ENCODE assay signal across 8 cellular contexts in genomic region chr12:121810833-121811433, GRCh38. TPM values are rescaled to one million over a fixed set of nuclear protein-coding genes. Genes with fewer than 3 reads are reported as not detected.
A peak's percentile ranks its signal among the peaks of the same experiment; 100 is the strongest.
DNase-seq lines count a peak whose midpoint lies in the region; ATAC-seq and TF ChIP-seq lines count a peak whose summit lies in the region.

No MANE protein-coding gene starts in this region.

- H3K9me3 ChIP-seq in left ventricle myocardium inferior (replicated peaks): no peaks in the 10 kb centered on the region
- no peaks in the 10 kb centered on the region for H3K9me3 ChIP-seq in adipocyte (ENCODE audit: control insufficient read depth, low read length)
- H3K9me3 ChIP-seq in lower lobe of right lung: no peaks in the 10 kb centered on the region
- no peaks in the 10 kb centered on the region for H3K9me3 ChIP-seq in vagina

- H3K4me1 ChIP-seq in left ventricle myocardium inferior (peaks cover 59% of the 10 kb centered on the region), adipocyte (ENCODE audit: control insufficient read depth, insufficient read depth, low read length) (peaks cover 41% of the 10 kb centered on the region), lower lobe of right lung (peaks cover 55% of the 10 kb centered on the region), vagina (peaks cover 63% of the 10 kb centered on the region)

- no peak for TF ChIP-seq POLR2A in vagina (IDR thresholded peaks at IDR 0.05)

- H3K4me3 ChIP-seq in left ventricle myocardium inferior (peak overlapping the region; percentile 68), adipocyte (ENCODE audit: low read length) (peak overlapping the region; percentile 94), lower lobe of right lung (peak overlapping the region; percentile 74), vagina (peak overlapping the region; percentile 66 to 74)

- DNase-seq in left ventricle myocardium inferior: no peak
- DNase-seq in cardiac septum (ENCODE audit: low spot score): no peak
- DNase-seq in adipocyte (ENCODE audit: low read depth): peak; percentile 26
- DNase-seq in lower lobe of right lung: no peak
- DNase-seq in vagina (ENCODE audit: extremely low spot score in 2 of 2): no peak
- DNase-seq in NCI-H146 treated with DMSO at 0.1 percent for 48 hours (lab: John Stamatoyannopoulos, UW; ENCODE audit: unreplicated experiment): no peak
- DNase-seq in 8988T: no peak

- ATAC-seq in lower lobe of right lung (no peak), GM21423 (IDR thresholded peaks at IDR 0.05; ENCODE audit: unreplicated experiment) (no peak)

- intact Hi-C loops in left ventricle myocardium inferior (cut with micrococcal nuclease): no loop called here
- intact Hi-C loops in cardiac septum (cut with DNase I): loop anchor here (5.0 kb wide), 1 partner anchor 34 kb away; no protein-coding TSS in a partner anchor
- intact Hi-C loops in lower lobe of right lung (cut with DNase I): no loop called here
- intact Hi-C loops in vagina (cut with DNase I): loop anchor here (1.0 kb wide), 1 partner anchor 16 kb away; no protein-coding TSS in a partner anchor

- H3K9ac ChIP-seq in adipocyte (ENCODE audit: low read length): peak overlapping the region; percentile 94

- TF ChIP-seq CTCF in left ventricle myocardium inferior (IDR thresholded peaks at IDR 0.05; ENCODE audit: borderline replicate concordance) (no peak), lower lobe of right lung (IDR thresholded peaks at IDR 0.05) (no peak), vagina (IDR thresholded peaks at IDR 0.05) (no peak)

- no peaks in the 10 kb centered on the region for H3K27me3 ChIP-seq in left ventricle myocardium inferior (ENCODE audit: low read depth)
- H3K27me3 ChIP-seq in adipocyte (replicated peaks; ENCODE audit: control insufficient read depth, insufficient read depth, low read length): no peaks in the 10 kb centered on the region
- no peaks in the 10 kb centered on the region for H3K27me3 ChIP-seq in lower lobe of right lung (ENCODE audit: low read depth)
- H3K27me3 ChIP-seq in vagina: no peaks in the 10 kb centered on the region

- H3K27ac ChIP-seq in left ventricle myocardium inferior (replicated peaks) (peak overlapping the region; percentile 77), lower lobe of right lung (peak overlapping the region; percentile 65), vagina (peak overlapping the region; percentile 94)

- H3K36me3 ChIP-seq in left ventricle myocardium inferior (peaks cover 62% of the 10 kb centered on the region), adipocyte (ENCODE audit: control insufficient read depth, insufficient read depth, low read length, severe bottlenecking) (peaks cover 50% of the 10 kb centered on the region), lower lobe of right lung (peaks cover 63% of the 10 kb centered on the region), vagina (peaks cover 0 to 47% of the 10 kb centered on the region in 2 donors)

RNA-seq across cellular contexts. Expression of gene SETD1B, which starts 7.1 kb away (rescaled TPM):
- total RNA-seq in left ventricle myocardium inferior (7.9 TPM), cardiac septum (13.0 TPM), lower lobe of right lung (19.7 TPM), vagina (10.6 TPM)

RNA-seq across cellular contexts. Expression of gene RHOF, which starts 17.4 kb away (rescaled TPM):
- total RNA-seq in left ventricle myocardium inferior (44.3 TPM), cardiac septum (20.9 TPM), lower lobe of right lung (28.7 TPM), vagina (16.5 TPM)

RNA-seq across cellular contexts. Expression of gene HPD, which starts 47.7 kb away (rescaled TPM):
- total RNA-seq in left ventricle myocardium inferior (1.3 TPM), cardiac septum (1.3 TPM), lower lobe of right lung (2.5 TPM), vagina (not detected)

Comparison
In these comparisons a context has a peak if more than half of its experiments do, and no peak if none do; other contexts are left out.
1. intact Hi-C loops: an anchor here in cardiac septum (5.0 kb wide) and vagina (1.0 kb wide); none called in left ventricle myocardium inferior and lower lobe of right lung.